1 cellular context compared by ENCODE assay signal in genomic region chr14:24340606-24341005, GRCh38.
TF ChIP-seq lines count a peak whose summit lies in the region.

No MANE protein-coding gene starts in this region.

TF ChIP-seq in GM23338, 12 proteins besides CTCF, POLR2A, EP300 and RAD21:
- TF ChIP-seq REST (IDR thresholded peaks at IDR 0.05; ENCODE audit: unreplicated experiment) (no peak), STAT1 (IDR thresholded peaks at IDR 0.05; ENCODE audit: unreplicated experiment) (no peak), EZH2 (IDR thresholded peaks at IDR 0.05; ENCODE audit: low read depth, unreplicated experiment) (peak; percentile 5), ZNF114 (CRISPR knock-in tag; IDR thresholded peaks at IDR 0.05) (no peak), CREB1 (CRISPR knock-in tag; IDR thresholded peaks at IDR 0.05; ENCODE audit: low read depth) (no peak), POLR2AphosphoS5 (IDR thresholded peaks at IDR 0.05; ENCODE audit: low read depth) (no peak)
